In the genomic region with DNA sequence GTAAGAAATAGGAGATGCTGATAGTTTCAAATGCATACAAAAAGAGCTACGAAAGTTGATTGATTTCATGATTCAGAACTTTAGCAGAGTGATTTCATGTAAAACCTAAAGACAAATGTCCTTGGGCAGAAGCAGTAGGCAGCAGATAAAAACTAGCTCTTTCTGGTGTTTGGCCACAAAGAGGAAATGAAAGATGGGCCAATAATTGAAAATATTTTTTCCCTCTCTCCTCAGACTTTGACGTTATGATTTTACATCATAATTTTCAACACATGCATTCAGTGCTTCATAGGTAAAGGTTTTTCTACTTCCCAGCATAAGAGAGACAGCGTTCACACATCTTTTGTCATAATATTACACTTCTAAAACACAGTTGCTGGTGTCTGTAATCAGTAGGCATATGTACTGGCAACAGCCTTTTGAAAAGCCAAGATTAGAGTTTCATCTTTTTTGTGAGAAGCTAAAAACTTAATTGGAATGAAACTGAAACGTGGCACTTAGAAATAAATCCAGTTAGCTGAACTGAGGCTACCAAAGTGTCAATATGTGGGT, we compare ENCODE assay signal across 17 cellular contexts. TPM values are rescaled to one million over a fixed set of nuclear protein-coding genes. Genes with fewer than 3 reads are reported as not detected.
DNase-seq lines count a peak whose midpoint lies in the region; ATAC-seq, FAIRE-seq and TF ChIP-seq lines count a peak whose summit lies in the region.
"Had no signal": no experiment of that assay in that cellular context is flagged by ENCODE, and none has a peak within 500 bp of the region (broad histone marks: within the 10 kb centered on the region; RNA-seq: fewer than 3 reads in every experiment).

No MANE protein-coding gene starts in this region.

- H3K4me2 ChIP-seq in A549, result 0 out of 3 replicates have a peak overlapping the region, but pooled peaks have one; percentile 34
- H3K4me2 ChIP-seq: SK-N-SH had no signal

- CTCF ChIA-PET in A549 (lab: Yijun Ruan, JAX), result interaction anchor here (1.0 kb wide), 1 partner anchor 66 kb away, joined by 4 read pairs; no protein-coding TSS in a partner anchor

- no peak for TF ChIP-seq CTCF in A549 (IDR thresholded peaks at IDR 0.05)

- H3K27ac ChIP-seq in A549, result no peak overlapping the region
- no peak overlapping the region for H3K27ac ChIP-seq in aorta (ENCODE audit: low read depth in 1 of 2, low read length in 2 of 2)

- H3K4me3 ChIP-seq in A549 (no peak overlapping the region), aorta (ENCODE audit: low read length in 2 of 2) (no peak overlapping the region)

- DNase-seq in A549 (ENCODE audit: low read depth in 1 of 2, low spot score in 1 of 2) (no peak), MV-4-11 (lab: John Stamatoyannopoulos, UW) (peak; percentile 56), activated gamma-delta T cell treated with Interleukin-2 at 50 U/mL for 16 hours (no peak), left colon (no peak), aorta (no peak)
- DNase-seq: endodermal cell, glutamatergic neuron, NCI-H526 treated with DMSO at 0.1 percent for 48 hours had no signal

- POLR2A ChIA-PET in A549 (lab: Yijun Ruan, JAX), result no interaction called here

- no peaks in the 10 kb centered on the region for H3K36me3 ChIP-seq in aorta (ENCODE audit: control insufficient read depth in 1 of 2, insufficient read depth in 2 of 2, low read length in 1 of 2)

- WGBS in A549 (ENCODE audit: missing lambda C conversion rate), result 56% methylated on average over 4 of the region's 4 CpGs
- 36 to 47% methylated on average over 4 of the region's 4 CpGs for WGBS in aorta, 2 donors

- ATAC-seq in A549 (no peak), GM18907 (IDR thresholded peaks at IDR 0.05; ENCODE audit: unreplicated experiment) (peak; percentile 63), HG02678 (IDR thresholded peaks at IDR 0.05; ENCODE audit: unreplicated experiment) (peak; percentile 57), left colon (no peak), GM19455 (IDR thresholded peaks at IDR 0.05; ENCODE audit: unreplicated experiment) (no peak), aorta (ENCODE audit: low FRiP score) (no peak)
- ATAC-seq: activated CD4-positive, CD25-positive, alpha-beta regulatory T cell treated with anti-CD3 and anti-CD28 coated beads, Interleukin-2, amount 50 U/mL, for 24 hours had no signal

- TF ChIP-seq EP300 in A549 (IDR thresholded peaks at IDR 0.05), result no peak

- TF ChIP-seq RAD21 in A549 (conservative IDR thresholded peaks at IDR 0.05 in 1 of 2, IDR thresholded peaks at IDR 0.05 in 1 of 2), result no peak

- H3K9me3 ChIP-seq in A549 (no peaks in the 10 kb centered on the region), aorta (ENCODE audit: control insufficient read depth, low read length) (no peaks in the 10 kb centered on the region)
- H3K9me3 ChIP-seq: SK-N-SH had no signal

- no peaks in the 10 kb centered on the region for H3K27me3 ChIP-seq in aorta (ENCODE audit: control insufficient read depth in 1 of 2, insufficient read depth in 2 of 2, low read length in 1 of 2)

- TF ChIP-seq POLR2A in A549 (IDR thresholded peaks at IDR 0.05; ENCODE audit: low read length), result no peak

- intact Hi-C loops in left colon (cut with DNase I, micrococcal nuclease) (no loop called here), aorta (cut with DNase I) (no loop called here)

- no peak for FAIRE-seq in A549 (lab: Jason Lieb, UNC)
- FAIRE-seq: A204.1, D721Med, HTR-8/SVneo had no signal

- H3K4me1 ChIP-seq in A549, result peaks cover 6% of the 10 kb centered on the region; the same call in 1 of the 3 replicates
- no peaks in the 10 kb centered on the region for H3K4me1 ChIP-seq in aorta (ENCODE audit: control insufficient read depth in 1 of 2, insufficient read depth in 2 of 2, low read length in 2 of 2)

TF ChIP-seq in A549, 52 proteins besides CTCF, POLR2A, EP300 and RAD21:
- no peak for TF ChIP-seq HOXA7 (CRISPR knock-in tag; IDR thresholded peaks at IDR 0.05)
- no peak for TF ChIP-seq SREBF2 (IDR thresholded peaks at IDR 0.05)
- no peak for TF ChIP-seq NPAS2 (CRISPR knock-in tag; IDR thresholded peaks at IDR 0.05; ENCODE audit: borderline replicate concordance)
- no peak for TF ChIP-seq ESRRA (IDR thresholded peaks at IDR 0.05; ENCODE audit: borderline replicate concordance, low read length)
- TF ChIP-seq TP53 (CRISPR knock-in tag; IDR thresholded peaks at IDR 0.05), result no peak
- TF ChIP-seq E2F6 (IDR thresholded peaks at IDR 0.05; ENCODE audit: borderline replicate concordance, low read depth), result no peak
- no peak for TF ChIP-seq PHF8 (IDR thresholded peaks at IDR 0.05; ENCODE audit: borderline replicate concordance, low read depth)
- TF ChIP-seq JUN (IDR thresholded peaks at IDR 0.05), result no peak
- TF ChIP-seq, protein P1, sequence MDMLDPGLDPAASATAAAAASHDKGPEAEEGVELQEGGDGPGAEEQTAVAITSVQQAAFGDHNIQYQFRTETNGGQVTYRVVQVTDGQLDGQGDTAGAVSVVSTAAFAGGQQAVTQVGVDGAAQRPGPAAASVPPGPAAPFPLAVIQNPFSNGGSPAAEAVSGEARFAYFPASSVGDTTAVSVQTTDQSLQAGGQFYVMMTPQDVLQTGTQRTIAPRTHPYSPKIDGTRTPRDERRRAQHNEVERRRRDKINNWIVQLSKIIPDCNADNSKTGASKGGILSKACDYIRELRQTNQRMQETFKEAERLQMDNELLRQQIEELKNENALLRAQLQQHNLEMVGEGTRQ (IDR thresholded peaks at IDR 0.05), result no peak
- no peak for TF ChIP-seq RFX5 (IDR thresholded peaks at IDR 0.05)
- no peak for TF ChIP-seq BHLHE40 (IDR thresholded peaks at IDR 0.05; ENCODE audit: low read depth, low read length)
- TF ChIP-seq RNF2 (IDR thresholded peaks at IDR 0.05; ENCODE audit: borderline replicate concordance, low read depth), result no peak
- TF ChIP-seq, protein P2, sequence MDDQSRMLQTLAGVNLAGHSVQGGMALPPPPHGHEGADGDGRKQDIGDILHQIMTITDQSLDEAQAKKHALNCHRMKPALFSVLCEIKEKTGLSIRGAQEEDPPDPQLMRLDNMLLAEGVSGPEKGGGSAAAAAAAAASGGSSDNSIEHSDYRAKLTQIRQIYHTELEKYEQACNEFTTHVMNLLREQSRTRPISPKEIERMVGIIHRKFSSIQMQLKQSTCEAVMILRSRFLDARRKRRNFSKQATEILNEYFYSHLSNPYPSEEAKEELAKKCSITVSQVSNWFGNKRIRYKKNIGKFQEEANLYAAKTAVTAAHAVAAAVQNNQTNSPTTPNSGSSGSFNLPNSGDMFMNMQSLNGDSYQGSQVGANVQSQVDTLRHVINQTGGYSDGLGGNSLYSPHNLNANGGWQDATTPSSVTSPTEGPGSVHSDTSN (IDR thresholded peaks at IDR 0.05), result no peak
- no peak for TF ChIP-seq KDM5A (IDR thresholded peaks at IDR 0.05)
- no peak for TF ChIP-seq MYC (IDR thresholded peaks at IDR 0.05; ENCODE audit: borderline replicate concordance, low read length)
- TF ChIP-seq HDAC2 (IDR thresholded peaks at IDR 0.05), result no peak
- TF ChIP-seq TFCP2L1 (CRISPR knock-in tag; IDR thresholded peaks at IDR 0.05), result no peak
- no peak for TF ChIP-seq FOXS1 (CRISPR knock-in tag; IDR thresholded peaks at IDR 0.05)
- no peak for TF ChIP-seq BCL3 (IDR thresholded peaks at IDR 0.05)

RNA-seq across cellular contexts. Expression of gene SCEL, which starts 9.3 kb away (rescaled TPM):
- 1.0 and 1.4 TPM in 2 replicates for polyA plus RNA-seq in A549 (2011; rRNA removed)
- 0.06 and 0.13 TPM in 2 replicates for polyA plus RNA-seq in A549 (2012; cell fraction: cytosol; rRNA removed)
- 0.07 and 0.11 TPM in 2 replicates for polyA plus RNA-seq in A549 (2012; cell fraction: nucleus; rRNA removed)
- 0.06 to 0.17 TPM (median 0.17 TPM) in 3 replicates for polyA plus RNA-seq in A549 (2017; fragmentation: RNase III; extraction: RNeasy Plus Mini Kit Qiagen cat#74134 plus additional on column Dnase treatment)
- polyA minus RNA-seq in A549 (2011; rRNA and poly(A)+ RNA removed), result 0.24 and 0.58 TPM in 2 replicates
- total RNA-seq in left colon, result 1 to 10 TPM; 1.9 to 2.7 TPM
- total RNA-seq in aorta, result not detected
- under 1 TPM; 0.18 to 0.25 TPM for polyA plus RNA-seq in aorta
- polyA plus RNA-seq: urinary bladder had no signal

Comparison
In these comparisons a context has a peak if more than half of its experiments do, and no peak if none do; other contexts are left out.
1. ATAC-seq: peak in GM18907 (single experiment) and HG02678 (single experiment); none in A549 (0 of 2), left colon (single experiment), GM19455 (single experiment) and aorta (single experiment).